Comparison of ENCODE assay signal across 28 cellular contexts in genomic region chr12:89279499-89279898, GRCh38.
"Had no signal": no experiment of that assay in that cellular context is flagged by ENCODE, and none has a peak within 500 bp of the region (broad histone marks: within the 10 kb centered on the region; RNA-seq: fewer than 3 reads in every experiment).

No MANE protein-coding gene starts in this region.

- FAIRE-seq: astrocyte, colon had no signal

- DNase-seq: activated B cell treated with CpG ODN at 0.5 μM for 24 hours; activated CD4-positive, alpha-beta T cell treated with anti-CD3 and anti-CD28 coated beads for 48 hours; activated CD4-positive, alpha-beta T cell treated with anti-CD3 and anti-CD28 coated beads, Interleukin-2, amount 50 U/mL, for 1 hour; activated CD4-positive, alpha-beta T cell treated with anti-CD3 and anti-CD28 coated beads, Interleukin-2, amount 50 U/mL, for 48 hours; activated CD8-positive, alpha-beta memory T cell treated with anti-CD3 and anti-CD28 coated beads for 24 hours; activated CD8-positive, alpha-beta T cell treated with anti-CD3 and anti-CD28 coated beads for 36 hours; activated effector memory CD4-positive, alpha-beta T cell treated with Interleukin-2 at 50 U/mL for 16 hours; activated gamma-delta T cell treated with Interleukin-2 at 50 U/mL for 16 hours; activated naive CD4-positive, alpha-beta T cell treated with anti-CD3 and anti-CD28 coated beads, Interleukin-2, amount 50 U/mL, for 16 hours; activated naive CD4-positive, alpha-beta T cell treated with Interleukin-2 at 50 U/mL for 16 hours; activated T-cell treated with anti-CD3 and anti-CD28 coated beads, Interleukin-2, amount 50 U/mL, for 4 hours; amniotic stem cell; anterior cingulate cortex; caudate nucleus; cortex of kidney; effector CD4-positive, alpha-beta T cell; effector memory CD8-positive, alpha-beta T cell; erythroblast; foreskin keratinocyte; gastrocnemius medialis; glutamatergic neuron; heart left ventricle; T-helper 17 cell; T1000; WERI-Rb-1 had no signal

- H3K4me1 ChIP-seq: foreskin keratinocyte, gastrocnemius medialis had no signal

- H3K4me3 ChIP-seq: esophagus muscularis mucosa, gastrocnemius medialis, heart left ventricle had no signal

- H3K27me3 ChIP-seq: esophagus muscularis mucosa, foreskin keratinocyte, gastrocnemius medialis, heart left ventricle had no signal

- H3K36me3 ChIP-seq: esophagus muscularis mucosa, gastrocnemius medialis, heart left ventricle, WERI-Rb-1 had no signal

- H3K9me3 ChIP-seq: esophagus muscularis mucosa, gastrocnemius medialis, heart left ventricle had no signal

- H3K27ac ChIP-seq: esophagus muscularis mucosa, foreskin keratinocyte, gastrocnemius medialis, WERI-Rb-1 had no signal
